ENCODE assay signal across 8 cellular contexts in genomic region chr3:73100734-73101550, GRCh38. TPM values are rescaled to one million over a fixed set of nuclear protein-coding genes. Genes with fewer than 3 reads are reported as not detected.
DNase-seq lines count a peak whose midpoint lies in the region; ATAC-seq and TF ChIP-seq lines count a peak whose summit lies in the region.

No MANE protein-coding gene starts in this region.

- TF ChIP-seq POLR2A in tibial nerve (IDR thresholded peaks at IDR 0.05) = no peak

- no peaks in the 10 kb centered on the region for H3K4me1 Mint-ChIP-seq in osteocyte (ENCODE audit: unreplicated experiment)

- H3K27me3 Mint-ChIP-seq in osteocyte (ENCODE audit: unreplicated experiment) = peaks cover 17% of the 10 kb centered on the region

- 33 to 35% methylated on average over 10 of the region's 10 CpGs for whole genome bisulfite sequencing in tibial nerve, 2 donors

- no peak for TF ChIP-seq EP300 in tibial nerve (IDR thresholded peaks at IDR 0.05)

- peak overlapping the region in 1 of 4 donors; percentile 10 for H3K27ac ChIP-seq in tibial nerve

- DNase-seq in EH (ENCODE audit: low read depth) (peak; percentile 81), LoVo (ENCODE audit: low spot score) (peak; percentile 65), SHP77 treated with DMSO at 0.1 percent for 48 hours (lab: John Stamatoyannopoulos, UW) (peak; percentile 16), germinal center (ENCODE audit: low spot score) (peak; percentile 82), osteocyte (ENCODE audit: extremely low spot score, unreplicated experiment) (peak; percentile 91), tibial nerve (ENCODE audit: low spot score in 2 of 2) (peak; percentile 89 to 96)
- peak; percentile 57 for DNase-seq in activated effector memory CD4-positive, alpha-beta T cell treated with Interleukin-2 at 50 U/mL for 16 hours

- TF ChIP-seq CTCF in osteocyte (IDR thresholded peaks at IDR 0.05) (peak; percentile 94), tibial nerve (IDR thresholded peaks at IDR 0.05) (peak; percentile 89 to 96 (median 93))

- no peaks in the 10 kb centered on the region for H3K9me3 Mint-ChIP-seq in osteocyte (ENCODE audit: unreplicated experiment)

- H3K4me1 ChIP-seq in tibial nerve = peaks cover 0 to 7% (median 0%) of the 10 kb centered on the region in 4 donors

- H3K4me3 Mint-ChIP-seq in osteocyte (ENCODE audit: unreplicated experiment) = no peak overlapping the region

- peaks cover 0 to 3% (median 0%) of the 10 kb centered on the region in 4 donors for H3K9me3 ChIP-seq in tibial nerve

- H3K27ac Mint-ChIP-seq in osteocyte (ENCODE audit: unreplicated experiment) = no peak overlapping the region

- no peaks in the 10 kb centered on the region for H3K36me3 Mint-ChIP-seq in osteocyte (ENCODE audit: unreplicated experiment)

- no peaks in the 10 kb centered on the region for H3K36me3 ChIP-seq in tibial nerve

- peak; percentile 83 for ATAC-seq in GM21825 (IDR thresholded peaks at IDR 0.05; ENCODE audit: unreplicated experiment)

- no peak overlapping the region for H3K4me3 ChIP-seq in tibial nerve

- H3K27me3 ChIP-seq in tibial nerve = no peaks in the 10 kb centered on the region

RNA-seq across cellular contexts. Expression of gene EBLN2, which starts 39.5 kb away (rescaled TPM):
- total RNA-seq in osteocyte (4.6 and 5.1 TPM in 2 replicates), tibial nerve (10 to 100 TPM; 11.9 to 16.4 (median 14.9) TPM)

Comparison
In these comparisons a context has a peak if more than half of its experiments do, and no peak if none do; other contexts are left out.
1. DNase-seq: peak in every context shown above with its lines; median percentile 92 in tibial nerve; 91 in osteocyte; 82 in germinal center; 81 in EH; 65 in LoVo; 57 in activated effector memory CD4-positive, alpha-beta T cell treated with Interleukin-2 at 50 U/mL for 16 hours; 16 in SHP77 treated with DMSO at 0.1 percent for 48 hours.